In the genomic region with DNA sequence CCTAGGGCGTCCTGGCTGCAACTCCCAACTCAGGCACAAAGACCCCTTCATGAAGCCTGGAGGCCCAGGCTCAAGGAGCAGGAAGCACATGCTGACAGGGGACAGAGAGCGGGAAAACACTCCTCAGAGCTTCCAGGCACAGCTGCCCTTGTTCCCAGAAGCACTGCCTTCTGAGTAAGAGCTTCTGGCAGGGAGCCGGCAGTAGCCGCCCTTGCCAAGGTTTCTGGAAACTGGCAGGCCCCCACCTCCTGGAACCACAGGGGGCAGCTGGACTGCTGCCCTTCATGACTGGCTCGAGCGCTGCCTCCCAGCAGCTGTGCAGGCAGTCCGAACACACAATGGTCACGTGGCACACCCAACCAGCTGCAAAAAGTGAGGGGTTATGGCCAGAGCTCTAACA, we compare ENCODE assay signal across 8 cellular contexts. TPM values are rescaled to one million over a fixed set of nuclear protein-coding genes. Genes with fewer than 3 reads are reported as not detected.
DNase-seq lines count a peak whose midpoint lies in the region; ATAC-seq, FAIRE-seq and TF ChIP-seq lines count a peak whose summit lies in the region.

No MANE protein-coding gene starts in this region.

- TF ChIP-seq CTCF in C4-2B (conservative IDR thresholded peaks at IDR 0.05): no peak
- TF ChIP-seq CTCF in fibroblast of villous mesenchyme (IDR thresholded peaks at IDR 0.05; ENCODE audit: insufficient read depth, low read depth, low read length): no peak
- no peak for TF ChIP-seq CTCF in osteocyte (IDR thresholded peaks at IDR 0.05)

- no peak overlapping the region for H3K4me3 Mint-ChIP-seq in osteocyte (ENCODE audit: unreplicated experiment)
- no peak overlapping the region for H3K4me3 Mint-ChIP-seq in activated T-helper 1 cell treated with anti-CD3 and anti-CD28 coated beads, Interleukin-12 subunit alpha, Interleukin-12 subunit beta, Interleukin-2, Interleukin-4 antibody, amounts not matched to agents 30 ng/mL and 10 ng/mL and 1 ng/mL, durations not matched to agents 14 hours and 24 hours and 36 hours

- peaks cover 64% of the 10 kb centered on the region for H3K4me1 Mint-ChIP-seq in osteocyte (ENCODE audit: unreplicated experiment)
- H3K4me1 Mint-ChIP-seq in activated T-helper 1 cell treated with anti-CD3 and anti-CD28 coated beads, Interleukin-12 subunit alpha, Interleukin-12 subunit beta, Interleukin-2, Interleukin-4 antibody, amounts not matched to agents 30 ng/mL and 10 ng/mL and 1 ng/mL, durations not matched to agents 14 hours and 24 hours and 36 hours (ENCODE audit: low read depth): peaks cover 19% of the 10 kb centered on the region

- peaks cover 61% of the 10 kb centered on the region for H3K36me3 Mint-ChIP-seq in osteocyte (ENCODE audit: unreplicated experiment)
- H3K36me3 Mint-ChIP-seq in activated T-helper 1 cell treated with anti-CD3 and anti-CD28 coated beads, Interleukin-12 subunit alpha, Interleukin-12 subunit beta, Interleukin-2, Interleukin-4 antibody, amounts not matched to agents 30 ng/mL and 10 ng/mL and 1 ng/mL, durations not matched to agents 14 hours and 24 hours and 36 hours (ENCODE audit: low read depth): peaks cover 50% of the 10 kb centered on the region

- ATAC-seq in HG03469 (IDR thresholded peaks at IDR 0.05; ENCODE audit: unreplicated experiment): no peak
- no peak for ATAC-seq in HG03442 (IDR thresholded peaks at IDR 0.05; ENCODE audit: unreplicated experiment)

- intact Hi-C loops in activated T-helper 1 cell treated with anti-CD3 and anti-CD28 coated beads, Interleukin-12 subunit alpha, Interleukin-12 subunit beta, Interleukin-2, Interleukin-4 antibody, amounts not matched to agents 30 ng/mL and 10 ng/mL and 1 ng/mL, durations not matched to agents 14 hours and 24 hours and 36 hours (cut with micrococcal nuclease): no loop called here

- H3K27ac ChIP-seq in C4-2B: peak overlapping the region; percentile 17

- H3K4me3 ChIP-seq in fibroblast of villous mesenchyme (ENCODE audit: low read depth, low read length): no peak overlapping the region

- no peaks in the 10 kb centered on the region for H3K27me3 Mint-ChIP-seq in osteocyte (ENCODE audit: unreplicated experiment)
- no peaks in the 10 kb centered on the region for H3K27me3 Mint-ChIP-seq in activated T-helper 1 cell treated with anti-CD3 and anti-CD28 coated beads, Interleukin-12 subunit alpha, Interleukin-12 subunit beta, Interleukin-2, Interleukin-4 antibody, amounts not matched to agents 30 ng/mL and 10 ng/mL and 1 ng/mL, durations not matched to agents 14 hours and 24 hours and 36 hours (ENCODE audit: insufficient read depth)

- peak; percentile 7 for DNase-seq in RCC 7860 (ENCODE audit: low spot score)
- peak; percentile 97 for DNase-seq in fibroblast of villous mesenchyme (ENCODE audit: low read depth)
- peak; percentile 98 for DNase-seq in osteocyte (ENCODE audit: extremely low spot score, unreplicated experiment)
- DNase-seq in activated T-helper 1 cell treated with anti-CD3 and anti-CD28 coated beads, Interleukin-12 subunit alpha, Interleukin-12 subunit beta, Interleukin-2, Interleukin-4 antibody, amounts not matched to agents 30 ng/mL and 10 ng/mL and 1 ng/mL, durations not matched to agents 14 hours and 24 hours and 36 hours (ENCODE audit: low spot score): no peak
- no peak for DNase-seq in erythroblast (lab: John Stamatoyannopoulos, UW)

- H3K9me3 Mint-ChIP-seq in osteocyte (ENCODE audit: unreplicated experiment): no peaks in the 10 kb centered on the region
- no peaks in the 10 kb centered on the region for H3K9me3 Mint-ChIP-seq in activated T-helper 1 cell treated with anti-CD3 and anti-CD28 coated beads, Interleukin-12 subunit alpha, Interleukin-12 subunit beta, Interleukin-2, Interleukin-4 antibody, amounts not matched to agents 30 ng/mL and 10 ng/mL and 1 ng/mL, durations not matched to agents 14 hours and 24 hours and 36 hours

- TF ChIP-seq POLR2A in erythroblast (IDR thresholded peaks at IDR 0.05; ENCODE audit: low read length): no peak

- peak overlapping the region; percentile 90 for H3K27ac Mint-ChIP-seq in osteocyte (ENCODE audit: unreplicated experiment)
- no peak overlapping the region for H3K27ac Mint-ChIP-seq in activated T-helper 1 cell treated with anti-CD3 and anti-CD28 coated beads, Interleukin-12 subunit alpha, Interleukin-12 subunit beta, Interleukin-2, Interleukin-4 antibody, amounts not matched to agents 30 ng/mL and 10 ng/mL and 1 ng/mL, durations not matched to agents 14 hours and 24 hours and 36 hours

- FAIRE-seq in RCC 7860 (lab: Jason Lieb, UNC): no peak

RNA-seq across cellular contexts. Expression of a gene that starts 33.6 kb away (rescaled TPM):
- total RNA-seq in fibroblast of villous mesenchyme (under 0.01 TPM in 2 replicates), osteocyte (not detected in 2 replicates)
- 0.20 TPM in 1 of 2 replicates, not detected in the other for total RNA-seq in activated T-helper 1 cell treated with anti-CD3 and anti-CD28 coated beads, Interleukin-12 subunit alpha, Interleukin-12 subunit beta, Interleukin-2, Interleukin-4 antibody, amounts not matched to agents 30 ng/mL and 10 ng/mL and 1 ng/mL, durations not matched to agents 14 hours and 24 hours and 36 hours

Comparison
In these comparisons a context has a peak if more than half of its experiments do, and no peak if none do; other contexts are left out.
1. DNase-seq: peak in RCC 7860 (single experiment), fibroblast of villous mesenchyme (single experiment) and osteocyte (single experiment); none in activated T-helper 1 cell treated with anti-CD3 and anti-CD28 coated beads, Interleukin-12 subunit alpha, Interleukin-12 subunit beta, Interleukin-2, Interleukin-4 antibody, amounts not matched to agents 30 ng/mL and 10 ng/mL and 1 ng/mL, durations not matched to agents 14 hours and 24 hours and 36 hours (single experiment) and erythroblast (0 of 2).